In the genomic region with DNA sequence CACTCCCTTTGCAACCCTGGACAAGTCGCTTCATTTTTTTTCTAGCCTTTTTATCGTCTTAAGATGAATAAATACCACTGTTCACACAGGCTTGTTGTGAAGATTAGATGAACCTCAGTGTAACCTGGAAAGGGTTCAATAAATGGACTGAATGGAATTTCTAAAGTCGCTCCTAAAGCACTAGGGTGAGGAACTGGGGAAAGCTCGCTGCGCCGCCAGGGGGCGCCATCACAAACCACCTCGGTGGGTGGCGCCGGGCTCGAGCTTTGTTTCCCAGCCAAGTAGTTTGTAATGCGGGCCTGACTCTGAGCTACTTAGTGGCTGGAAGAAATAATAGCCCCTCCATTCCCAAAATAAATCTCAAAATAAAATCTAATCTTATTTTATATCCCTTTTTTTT, we compare ENCODE assay signal across 1 cellular context.
TF ChIP-seq lines count a peak whose summit lies in the region.

No MANE protein-coding gene starts in this region.

TF ChIP-seq in HepG2, 621 proteins besides CTCF, POLR2A, EP300 and RAD21:
- TF ChIP-seq, protein P1, sequence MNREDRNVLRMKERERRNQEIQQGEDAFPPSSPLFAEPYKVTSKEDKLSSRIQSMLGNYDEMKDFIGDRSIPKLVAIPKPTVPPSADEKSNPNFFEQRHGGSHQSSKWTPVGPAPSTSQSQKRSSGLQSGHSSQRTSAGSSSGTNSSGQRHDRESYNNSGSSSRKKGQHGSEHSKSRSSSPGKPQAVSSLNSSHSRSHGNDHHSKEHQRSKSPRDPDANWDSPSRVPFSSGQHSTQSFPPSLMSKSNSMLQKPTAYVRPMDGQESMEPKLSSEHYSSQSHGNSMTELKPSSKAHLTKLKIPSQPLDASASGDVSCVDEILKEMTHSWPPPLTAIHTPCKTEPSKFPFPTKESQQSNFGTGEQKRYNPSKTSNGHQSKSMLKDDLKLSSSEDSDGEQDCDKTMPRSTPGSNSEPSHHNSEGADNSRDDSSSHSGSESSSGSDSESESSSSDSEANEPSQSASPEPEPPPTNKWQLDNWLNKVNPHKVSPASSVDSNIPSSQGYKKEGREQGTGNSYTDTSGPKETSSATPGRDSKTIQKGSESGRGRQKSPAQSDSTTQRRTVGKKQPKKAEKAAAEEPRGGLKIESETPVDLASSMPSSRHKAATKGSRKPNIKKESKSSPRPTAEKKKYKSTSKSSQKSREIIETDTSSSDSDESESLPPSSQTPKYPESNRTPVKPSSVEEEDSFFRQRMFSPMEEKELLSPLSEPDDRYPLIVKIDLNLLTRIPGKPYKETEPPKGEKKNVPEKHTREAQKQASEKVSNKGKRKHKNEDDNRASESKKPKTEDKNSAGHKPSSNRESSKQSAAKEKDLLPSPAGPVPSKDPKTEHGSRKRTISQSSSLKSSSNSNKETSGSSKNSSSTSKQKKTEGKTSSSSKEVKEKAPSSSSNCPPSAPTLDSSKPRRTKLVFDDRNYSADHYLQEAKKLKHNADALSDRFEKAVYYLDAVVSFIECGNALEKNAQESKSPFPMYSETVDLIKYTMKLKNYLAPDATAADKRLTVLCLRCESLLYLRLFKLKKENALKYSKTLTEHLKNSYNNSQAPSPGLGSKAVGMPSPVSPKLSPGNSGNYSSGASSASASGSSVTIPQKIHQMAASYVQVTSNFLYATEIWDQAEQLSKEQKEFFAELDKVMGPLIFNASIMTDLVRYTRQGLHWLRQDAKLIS (CRISPR knock-in tag; IDR thresholded peaks at IDR 0.05) = no peak
- TF ChIP-seq ZNF724P (CRISPR knock-in tag; IDR thresholded peaks at IDR 0.05; ENCODE audit: borderline replicate concordance) (no peak), BORCS8-MEF2B (CRISPR knock-in tag; IDR thresholded peaks at IDR 0.05) (no peak), ZSCAN22 (CRISPR knock-in tag; IDR thresholded peaks at IDR 0.05) (no peak), ZNF124 (CRISPR knock-in tag; IDR thresholded peaks at IDR 0.05) (no peak), RFX3 (CRISPR knock-in tag; IDR thresholded peaks at IDR 0.05) (no peak), ZNF615 (CRISPR knock-in tag; IDR thresholded peaks at IDR 0.05; ENCODE audit: borderline replicate concordance) (no peak), ZNF747 (CRISPR knock-in tag; IDR thresholded peaks at IDR 0.05; ENCODE audit: borderline replicate concordance) (no peak), NONO (IDR thresholded peaks at IDR 0.05) (no peak), NONO (CRISPR knock-in tag; conservative IDR thresholded peaks at IDR 0.05) (no peak), ZNF335 (CRISPR knock-in tag; IDR thresholded peaks at IDR 0.05) (no peak), IRF2 (CRISPR knock-in tag; IDR thresholded peaks at IDR 0.05) (no peak), ZSCAN31 (CRISPR knock-in tag; IDR thresholded peaks at IDR 0.05; ENCODE audit: low read depth) (no peak), ELF4 (CRISPR knock-in tag; IDR thresholded peaks at IDR 0.05; ENCODE audit: borderline replicate concordance) (no peak), TRIM22 (IDR thresholded peaks at IDR 0.05) (no peak), ZNF768 (CRISPR knock-in tag; IDR thresholded peaks at IDR 0.05) (no peak), SOX5 (CRISPR knock-in tag; IDR thresholded peaks at IDR 0.05; ENCODE audit: borderline replicate concordance) (no peak), KDM2A (CRISPR knock-in tag; IDR thresholded peaks at IDR 0.05; ENCODE audit: borderline replicate concordance, low read depth) (no peak)
- TF ChIP-seq, protein P2, sequence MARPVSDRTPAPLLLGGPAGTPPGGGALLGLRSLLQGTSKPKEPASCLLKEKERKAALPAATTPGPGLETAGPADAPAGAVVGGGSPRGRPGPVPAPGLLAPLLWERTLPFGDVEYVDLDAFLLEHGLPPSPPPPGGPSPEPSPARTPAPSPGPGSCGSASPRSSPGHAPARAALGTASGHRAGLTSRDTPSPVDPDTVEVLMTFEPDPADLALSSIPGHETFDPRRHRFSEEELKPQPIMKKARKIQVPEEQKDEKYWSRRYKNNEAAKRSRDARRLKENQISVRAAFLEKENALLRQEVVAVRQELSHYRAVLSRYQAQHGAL (CRISPR knock-in tag; IDR thresholded peaks at IDR 0.05; ENCODE audit: not compliant biosample characterization) = no peak
